1 cellular context compared by ENCODE assay signal in the genomic region with DNA sequence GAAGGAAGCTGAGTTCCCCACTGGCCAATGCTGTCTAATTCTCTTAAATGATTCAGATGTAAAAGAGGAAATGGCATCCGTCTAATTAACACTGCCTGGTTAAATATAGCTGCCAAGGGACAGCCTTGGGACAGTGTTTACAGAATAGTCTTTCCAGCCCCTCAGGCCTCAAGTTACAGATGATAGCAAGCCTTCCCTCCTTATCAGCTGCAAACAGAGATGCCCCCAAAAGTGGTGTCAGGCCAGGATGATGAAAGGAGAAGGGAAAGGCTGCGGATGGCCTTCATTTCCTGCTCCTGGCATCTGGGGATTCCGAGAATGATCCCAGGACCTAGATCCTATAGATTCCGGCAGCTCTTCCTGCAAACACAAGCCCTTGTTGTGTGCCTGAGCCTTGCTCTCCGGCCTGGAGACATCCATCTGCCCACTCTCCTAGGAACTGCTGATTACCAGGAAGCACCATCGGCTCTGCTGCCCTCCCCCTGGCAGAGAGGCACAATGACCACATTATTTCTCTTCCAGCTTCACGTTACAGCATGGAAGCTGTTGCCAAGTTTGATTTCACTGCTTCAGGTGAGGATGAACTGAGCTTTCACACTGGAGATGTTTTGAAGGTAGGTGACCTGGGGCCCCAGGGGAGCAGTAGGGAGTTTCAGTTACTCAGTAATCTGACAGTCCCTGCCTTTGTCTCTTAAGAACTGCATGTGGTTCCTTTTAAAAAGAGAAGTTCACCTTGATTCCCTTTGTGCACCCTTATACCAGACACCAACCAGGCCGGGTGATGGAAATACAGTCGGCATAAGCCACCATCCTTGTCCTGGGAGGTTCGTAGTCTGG.
TF ChIP-seq lines count a peak whose summit lies in the region.

No MANE protein-coding gene starts in this region.

TF ChIP-seq in K562, 482 proteins besides CTCF, POLR2A, EP300 and RAD21 (continued from another document and continues in another):
- TF ChIP-seq NEUROD1 (IDR thresholded peaks at IDR 0.05; ENCODE audit: borderline replicate concordance, low read depth, low read length, partially characterized antibody), result peak; percentile 83
- TF ChIP-seq, protein P1, sequence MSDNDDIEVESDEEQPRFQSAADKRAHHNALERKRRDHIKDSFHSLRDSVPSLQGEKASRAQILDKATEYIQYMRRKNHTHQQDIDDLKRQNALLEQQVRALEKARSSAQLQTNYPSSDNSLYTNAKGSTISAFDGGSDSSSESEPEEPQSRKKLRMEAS (CRISPR knock-in tag; IDR thresholded peaks at IDR 0.05), result no peak; the same call in 1 of the 2 replicates
- TF ChIP-seq TGIF2 (CRISPR knock-in tag; IDR thresholded peaks at IDR 0.05), result no peak
- no peak for TF ChIP-seq NR2C1 (IDR thresholded peaks at IDR 0.05)
- no peak for TF ChIP-seq NR2C1 (tag; IDR thresholded peaks at IDR 0.05)
- TF ChIP-seq, protein P2, sequence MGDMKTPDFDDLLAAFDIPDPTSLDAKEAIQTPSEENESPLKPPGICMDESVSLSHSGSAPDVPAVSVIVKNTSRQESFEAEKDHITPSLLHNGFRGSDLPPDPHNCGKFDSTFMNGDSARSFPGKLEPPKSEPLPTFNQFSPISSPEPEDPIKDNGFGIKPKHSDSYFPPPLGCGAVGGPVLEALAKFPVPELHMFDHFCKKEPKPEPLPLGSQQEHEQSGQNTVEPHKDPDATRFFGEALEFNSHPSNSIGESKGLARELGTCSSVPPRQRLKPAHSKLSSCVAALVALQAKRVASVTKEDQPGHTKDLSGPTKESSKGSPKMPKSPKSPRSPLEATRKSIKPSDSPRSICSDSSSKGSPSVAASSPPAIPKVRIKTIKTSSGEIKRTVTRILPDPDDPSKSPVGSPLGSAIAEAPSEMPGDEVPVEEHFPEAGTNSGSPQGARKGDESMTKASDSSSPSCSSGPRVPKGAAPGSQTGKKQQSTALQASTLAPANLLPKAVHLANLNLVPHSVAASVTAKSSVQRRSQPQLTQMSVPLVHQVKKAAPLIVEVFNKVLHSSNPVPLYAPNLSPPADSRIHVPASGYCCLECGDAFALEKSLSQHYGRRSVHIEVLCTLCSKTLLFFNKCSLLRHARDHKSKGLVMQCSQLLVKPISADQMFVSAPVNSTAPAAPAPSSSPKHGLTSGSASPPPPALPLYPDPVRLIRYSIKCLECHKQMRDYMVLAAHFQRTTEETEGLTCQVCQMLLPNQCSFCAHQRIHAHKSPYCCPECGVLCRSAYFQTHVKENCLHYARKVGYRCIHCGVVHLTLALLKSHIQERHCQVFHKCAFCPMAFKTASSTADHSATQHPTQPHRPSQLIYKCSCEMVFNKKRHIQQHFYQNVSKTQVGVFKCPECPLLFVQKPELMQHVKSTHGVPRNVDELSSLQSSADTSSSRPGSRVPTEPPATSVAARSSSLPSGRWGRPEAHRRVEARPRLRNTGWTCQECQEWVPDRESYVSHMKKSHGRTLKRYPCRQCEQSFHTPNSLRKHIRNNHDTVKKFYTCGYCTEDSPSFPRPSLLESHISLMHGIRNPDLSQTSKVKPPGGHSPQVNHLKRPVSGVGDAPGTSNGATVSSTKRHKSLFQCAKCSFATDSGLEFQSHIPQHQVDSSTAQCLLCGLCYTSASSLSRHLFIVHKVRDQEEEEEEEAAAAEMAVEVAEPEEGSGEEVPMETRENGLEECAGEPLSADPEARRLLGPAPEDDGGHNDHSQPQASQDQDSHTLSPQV (IDR thresholded peaks at IDR 0.05), result peak; percentile 88
- TF ChIP-seq, protein P3, sequence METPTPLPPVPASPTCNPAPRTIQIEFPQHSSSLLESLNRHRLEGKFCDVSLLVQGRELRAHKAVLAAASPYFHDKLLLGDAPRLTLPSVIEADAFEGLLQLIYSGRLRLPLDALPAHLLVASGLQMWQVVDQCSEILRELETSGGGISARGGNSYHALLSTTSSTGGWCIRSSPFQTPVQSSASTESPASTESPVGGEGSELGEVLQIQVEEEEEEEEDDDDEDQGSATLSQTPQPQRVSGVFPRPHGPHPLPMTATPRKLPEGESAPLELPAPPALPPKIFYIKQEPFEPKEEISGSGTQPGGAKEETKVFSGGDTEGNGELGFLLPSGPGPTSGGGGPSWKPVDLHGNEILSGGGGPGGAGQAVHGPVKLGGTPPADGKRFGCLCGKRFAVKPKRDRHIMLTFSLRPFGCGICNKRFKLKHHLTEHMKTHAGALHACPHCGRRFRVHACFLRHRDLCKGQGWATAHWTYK (CRISPR knock-in tag; IDR thresholded peaks at IDR 0.05), result no peak
- peak; percentile 81; the same call in 1 of the 2 replicates for TF ChIP-seq CC2D1A (IDR thresholded peaks at IDR 0.05)
- no peak for TF ChIP-seq BMI1 (IDR thresholded peaks at IDR 0.05; ENCODE audit: low read length)
- TF ChIP-seq HMG20B (CRISPR knock-in tag; IDR thresholded peaks at IDR 0.05), result no peak
- no peak for TF ChIP-seq TAF7 (tag; IDR thresholded peaks at IDR 0.05)
- peak in 1 of 3 experiments; percentile 19 for TF ChIP-seq YY1 (IDR thresholded peaks at IDR 0.05; ENCODE audit: borderline replicate concordance in 1 of 3, control insufficient read depth in 1 of 3, extremely low read depth in 1 of 3, insufficient read depth in 3 of 3, insufficient read length in 1 of 3, insufficient replicate concordance in 2 of 3, low read depth in 1 of 3, low read length in 2 of 3)
- TF ChIP-seq GATAD2A (IDR thresholded peaks at IDR 0.05), result no peak; the same call in 1 of the 2 replicates
- no peak for TF ChIP-seq ZFP30 (CRISPR knock-in tag; IDR thresholded peaks at IDR 0.05; ENCODE audit: borderline replicate concordance)
- no peak for TF ChIP-seq ZNF561 (CRISPR knock-in tag; conservative IDR thresholded peaks at IDR 0.05)
- peak; percentile 97 for TF ChIP-seq TCF3 (CRISPR knock-in tag; IDR thresholded peaks at IDR 0.05)
- no peak for TF ChIP-seq STAG1 (CRISPR knock-in tag; IDR thresholded peaks at IDR 0.05; ENCODE audit: borderline replicate concordance)
- TF ChIP-seq, protein P4, sequence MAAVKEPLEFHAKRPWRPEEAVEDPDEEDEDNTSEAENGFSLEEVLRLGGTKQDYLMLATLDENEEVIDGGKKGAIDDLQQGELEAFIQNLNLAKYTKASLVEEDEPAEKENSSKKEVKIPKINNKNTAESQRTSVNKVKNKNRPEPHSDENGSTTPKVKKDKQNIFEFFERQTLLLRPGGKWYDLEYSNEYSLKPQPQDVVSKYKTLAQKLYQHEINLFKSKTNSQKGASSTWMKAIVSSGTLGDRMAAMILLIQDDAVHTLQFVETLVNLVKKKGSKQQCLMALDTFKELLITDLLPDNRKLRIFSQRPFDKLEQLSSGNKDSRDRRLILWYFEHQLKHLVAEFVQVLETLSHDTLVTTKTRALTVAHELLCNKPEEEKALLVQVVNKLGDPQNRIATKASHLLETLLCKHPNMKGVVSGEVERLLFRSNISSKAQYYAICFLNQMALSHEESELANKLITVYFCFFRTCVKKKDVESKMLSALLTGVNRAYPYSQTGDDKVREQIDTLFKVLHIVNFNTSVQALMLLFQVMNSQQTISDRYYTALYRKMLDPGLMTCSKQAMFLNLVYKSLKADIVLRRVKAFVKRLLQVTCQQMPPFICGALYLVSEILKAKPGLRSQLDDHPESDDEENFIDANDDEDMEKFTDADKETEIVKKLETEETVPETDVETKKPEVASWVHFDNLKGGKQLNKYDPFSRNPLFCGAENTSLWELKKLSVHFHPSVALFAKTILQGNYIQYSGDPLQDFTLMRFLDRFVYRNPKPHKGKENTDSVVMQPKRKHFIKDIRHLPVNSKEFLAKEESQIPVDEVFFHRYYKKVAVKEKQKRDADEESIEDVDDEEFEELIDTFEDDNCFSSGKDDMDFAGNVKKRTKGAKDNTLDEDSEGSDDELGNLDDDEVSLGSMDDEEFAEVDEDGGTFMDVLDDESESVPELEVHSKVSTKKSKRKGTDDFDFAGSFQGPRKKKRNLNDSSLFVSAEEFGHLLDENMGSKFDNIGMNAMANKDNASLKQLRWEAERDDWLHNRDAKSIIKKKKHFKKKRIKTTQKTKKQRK (IDR thresholded peaks at IDR 0.05; ENCODE audit: borderline replicate concordance, low read depth, low read length), result no peak
- no peak for TF ChIP-seq NCOA4 (IDR thresholded peaks at IDR 0.05; ENCODE audit: partially characterized antibody)
- TF ChIP-seq ZNF263 (CRISPR knock-in tag; IDR thresholded peaks at IDR 0.05; ENCODE audit: borderline replicate concordance), result no peak
- TF ChIP-seq, protein P5, sequence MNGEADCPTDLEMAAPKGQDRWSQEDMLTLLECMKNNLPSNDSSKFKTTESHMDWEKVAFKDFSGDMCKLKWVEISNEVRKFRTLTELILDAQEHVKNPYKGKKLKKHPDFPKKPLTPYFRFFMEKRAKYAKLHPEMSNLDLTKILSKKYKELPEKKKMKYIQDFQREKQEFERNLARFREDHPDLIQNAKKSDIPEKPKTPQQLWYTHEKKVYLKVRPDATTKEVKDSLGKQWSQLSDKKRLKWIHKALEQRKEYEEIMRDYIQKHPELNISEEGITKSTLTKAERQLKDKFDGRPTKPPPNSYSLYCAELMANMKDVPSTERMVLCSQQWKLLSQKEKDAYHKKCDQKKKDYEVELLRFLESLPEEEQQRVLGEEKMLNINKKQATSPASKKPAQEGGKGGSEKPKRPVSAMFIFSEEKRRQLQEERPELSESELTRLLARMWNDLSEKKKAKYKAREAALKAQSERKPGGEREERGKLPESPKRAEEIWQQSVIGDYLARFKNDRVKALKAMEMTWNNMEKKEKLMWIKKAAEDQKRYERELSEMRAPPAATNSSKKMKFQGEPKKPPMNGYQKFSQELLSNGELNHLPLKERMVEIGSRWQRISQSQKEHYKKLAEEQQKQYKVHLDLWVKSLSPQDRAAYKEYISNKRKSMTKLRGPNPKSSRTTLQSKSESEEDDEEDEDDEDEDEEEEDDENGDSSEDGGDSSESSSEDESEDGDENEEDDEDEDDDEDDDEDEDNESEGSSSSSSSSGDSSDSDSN (IDR thresholded peaks at IDR 0.05; ENCODE audit: borderline replicate concordance in 1 of 2, low read depth in 2 of 2, low read length in 2 of 2), result no peak
- peak; percentile 89 for TF ChIP-seq KLF16 (IDR thresholded peaks at IDR 0.05)
- TF ChIP-seq TCF7 (IDR thresholded peaks at IDR 0.05; ENCODE audit: borderline replicate concordance), result 0 out of 2 replicates have a peak, but pooled peaks have one; percentile 28
- no peak for TF ChIP-seq RBM34 (IDR thresholded peaks at IDR 0.05; ENCODE audit: borderline replicate concordance, insufficient read depth, low read length)
- TF ChIP-seq TCF7L2 (IDR thresholded peaks at IDR 0.05; ENCODE audit: low read depth, low read length), result no peak
- no peak for TF ChIP-seq ZNF121 (CRISPR knock-in tag; conservative IDR thresholded peaks at IDR 0.05)
- TF ChIP-seq EGR1 (conservative IDR thresholded peaks at IDR 0.05), result no peak
- no peak for TF ChIP-seq ZNF232 (CRISPR knock-in tag; IDR thresholded peaks at IDR 0.05)
- TF ChIP-seq MYC (IDR thresholded peaks at IDR 0.05; ENCODE audit: low read depth, low read length), result no peak
- TF ChIP-seq MYC (CRISPR knock-in tag; IDR thresholded peaks at IDR 0.05; ENCODE audit: borderline replicate concordance, low read depth), result no peak
- TF ChIP-seq ETV5 (CRISPR knock-in tag; IDR thresholded peaks at IDR 0.05; ENCODE audit: low read depth), result peak; percentile 81
- no peak for TF ChIP-seq SREBF2 (CRISPR knock-in tag; IDR thresholded peaks at IDR 0.05)
- no peak for TF ChIP-seq SRSF1 (IDR thresholded peaks at IDR 0.05; ENCODE audit: low read depth, low read length)
- no peak for TF ChIP-seq ZNF212 (CRISPR knock-in tag; IDR thresholded peaks at IDR 0.05)
- TF ChIP-seq POLR2AphosphoS5 (IDR thresholded peaks at IDR 0.05; ENCODE audit: control insufficient read depth, insufficient read depth, low read depth, low read length), result peak; percentile 90
- TF ChIP-seq FOXP1 (CRISPR knock-in tag; IDR thresholded peaks at IDR 0.05), result no peak
- peak; percentile 76; the same call in 1 of the 2 replicates for TF ChIP-seq MBD2 (IDR thresholded peaks at IDR 0.05; ENCODE audit: borderline replicate concordance, low read depth)
- TF ChIP-seq ZNF431 (CRISPR knock-in tag; IDR thresholded peaks at IDR 0.05), result no peak
- TF ChIP-seq, protein P6, sequence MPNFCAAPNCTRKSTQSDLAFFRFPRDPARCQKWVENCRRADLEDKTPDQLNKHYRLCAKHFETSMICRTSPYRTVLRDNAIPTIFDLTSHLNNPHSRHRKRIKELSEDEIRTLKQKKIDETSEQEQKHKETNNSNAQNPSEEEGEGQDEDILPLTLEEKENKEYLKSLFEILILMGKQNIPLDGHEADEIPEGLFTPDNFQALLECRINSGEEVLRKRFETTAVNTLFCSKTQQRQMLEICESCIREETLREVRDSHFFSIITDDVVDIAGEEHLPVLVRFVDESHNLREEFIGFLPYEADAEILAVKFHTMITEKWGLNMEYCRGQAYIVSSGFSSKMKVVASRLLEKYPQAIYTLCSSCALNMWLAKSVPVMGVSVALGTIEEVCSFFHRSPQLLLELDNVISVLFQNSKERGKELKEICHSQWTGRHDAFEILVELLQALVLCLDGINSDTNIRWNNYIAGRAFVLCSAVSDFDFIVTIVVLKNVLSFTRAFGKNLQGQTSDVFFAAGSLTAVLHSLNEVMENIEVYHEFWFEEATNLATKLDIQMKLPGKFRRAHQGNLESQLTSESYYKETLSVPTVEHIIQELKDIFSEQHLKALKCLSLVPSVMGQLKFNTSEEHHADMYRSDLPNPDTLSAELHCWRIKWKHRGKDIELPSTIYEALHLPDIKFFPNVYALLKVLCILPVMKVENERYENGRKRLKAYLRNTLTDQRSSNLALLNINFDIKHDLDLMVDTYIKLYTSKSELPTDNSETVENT (CRISPR knock-in tag; IDR thresholded peaks at IDR 0.05), result no peak
- TF ChIP-seq, protein P7, sequence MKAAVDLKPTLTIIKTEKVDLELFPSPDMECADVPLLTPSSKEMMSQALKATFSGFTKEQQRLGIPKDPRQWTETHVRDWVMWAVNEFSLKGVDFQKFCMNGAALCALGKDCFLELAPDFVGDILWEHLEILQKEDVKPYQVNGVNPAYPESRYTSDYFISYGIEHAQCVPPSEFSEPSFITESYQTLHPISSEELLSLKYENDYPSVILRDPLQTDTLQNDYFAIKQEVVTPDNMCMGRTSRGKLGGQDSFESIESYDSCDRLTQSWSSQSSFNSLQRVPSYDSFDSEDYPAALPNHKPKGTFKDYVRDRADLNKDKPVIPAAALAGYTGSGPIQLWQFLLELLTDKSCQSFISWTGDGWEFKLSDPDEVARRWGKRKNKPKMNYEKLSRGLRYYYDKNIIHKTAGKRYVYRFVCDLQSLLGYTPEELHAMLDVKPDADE (conservative IDR thresholded peaks at IDR 0.05; ENCODE audit: control insufficient read depth, low read depth, low read length), result no peak
- TF ChIP-seq CBX1 (IDR thresholded peaks at IDR 0.05; ENCODE audit: low read depth), result no peak
- TF ChIP-seq ZNF79 (CRISPR knock-in tag; IDR thresholded peaks at IDR 0.05; ENCODE audit: low read depth), result no peak
- no peak for TF ChIP-seq RFX7 (CRISPR knock-in tag; IDR thresholded peaks at IDR 0.05)
- TF ChIP-seq POLR2G (IDR thresholded peaks at IDR 0.05; ENCODE audit: low read depth, low read length), result no peak
- no peak for TF ChIP-seq NFXL1 (CRISPR knock-in tag; IDR thresholded peaks at IDR 0.05)
- TF ChIP-seq COPS2 (conservative IDR thresholded peaks at IDR 0.05), result no peak
- no peak for TF ChIP-seq FOXJ2 (tag; IDR thresholded peaks at IDR 0.05)
